In genomic region chrX:34903316-34903715, GRCh38 we compare ENCODE assay signal across 20 cellular contexts. TPM values are rescaled to one million over a fixed set of nuclear protein-coding genes. Genes with fewer than 3 reads are reported as not detected.
A peak's percentile ranks its signal among the peaks of the same experiment; 100 is the strongest.
DNase-seq lines count a peak whose midpoint lies in the region; ATAC-seq, FAIRE-seq and TF ChIP-seq lines count a peak whose summit lies in the region.
"Had no signal": no experiment of that assay in that cellular context is flagged by ENCODE, and none has a peak within 500 bp of the region (broad histone marks: within the 10 kb centered on the region; RNA-seq: fewer than 3 reads in every experiment).

No MANE protein-coding gene starts in this region.

- H4K91ac ChIP-seq in IMR-90 (ENCODE audit: insufficient read depth, low read depth, low read length), result no peak overlapping the region

- no peak overlapping the region for H3K18ac ChIP-seq in IMR-90 (ENCODE audit: low read depth, low read length)

- no peak overlapping the region for H2AK5ac ChIP-seq in IMR-90 (ENCODE audit: low read depth, low read length)

- peak overlapping the region; percentile 50 for H3K4me2 ChIP-seq in IMR-90 (ENCODE audit: low read depth, low read length)
- H3K4me2 ChIP-seq: A549 had no signal

- H3K9me1 ChIP-seq in IMR-90 (ENCODE audit: insufficient read depth, low read length), result no peaks in the 10 kb centered on the region

- CTCF ChIA-PET in IMR-90 (lab: Yijun Ruan, JAX), result no interaction called here
- CTCF ChIA-PET in Calu3 (lab: Charles Lee), result no interaction called here

- no peak overlapping the region for H3K4ac ChIP-seq in IMR-90 (ENCODE audit: low read depth, low read length)

- no peak overlapping the region for H3K56ac ChIP-seq in IMR-90 (ENCODE audit: extremely low read depth, insufficient read depth, low read length)

- peak; percentile 9 for DNase-seq in AG10803 (ENCODE audit: low read depth)
- peak; percentile 31 for DNase-seq in IMR-90
- DNase-seq in osteocyte (ENCODE audit: extremely low spot score, unreplicated experiment), result no peak
- no peak for DNase-seq in posterior vena cava (ENCODE audit: low spot score)
- DNase-seq in Calu3, result no peak
- DNase-seq in stimulated activated naive CD4-positive, alpha-beta T cell (lab: John Stamatoyannopoulos, UW), result no peak
- no peak for DNase-seq in heart right ventricle
- DNase-seq: DMS 273 treated with DMSO at 0.1 percent for 48 hours, NCI-H1417 treated with DMSO at 0.1 percent for 48 hours, NCI-H2029 treated with DMSO at 0.1 percent for 48 hours, NCI-H2171 treated with DMSO at 0.1 percent for 48 hours, NCI-H748 treated with DMSO at 0.1 percent for 48 hours had no signal

- H3K4me1 Mint-ChIP-seq in osteocyte (ENCODE audit: unreplicated experiment) (peaks cover 31% of the 10 kb centered on the region), Calu3 (ENCODE audit: low read depth, unreplicated experiment) (no peaks in the 10 kb centered on the region)

- H3K4me1 ChIP-seq in IMR-90 (ENCODE audit: control insufficient read depth, insufficient read depth, low read length), result no peaks in the 10 kb centered on the region
- no peaks in the 10 kb centered on the region for H3K4me1 ChIP-seq in heart right ventricle
- H3K4me1 ChIP-seq: A549 had no signal

- no peak overlapping the region for H2BK15ac ChIP-seq in IMR-90 (ENCODE audit: low read depth, low read length)

- H4K5ac ChIP-seq in IMR-90 (ENCODE audit: low read depth, low read length), result no peak overlapping the region

- no peaks in the 10 kb centered on the region for H3K36me3 ChIP-seq in IMR-90 (ENCODE audit: control insufficient read depth, insufficient read depth, low read length)
- H3K36me3 ChIP-seq in heart right ventricle, result no peaks in the 10 kb centered on the region

- H3K4me3 ChIP-seq in AG10803 (ENCODE audit: low read length) (no peak overlapping the region), IMR-90 (ENCODE audit: insufficient read depth, low read depth, low read length) (no peak overlapping the region), heart right ventricle (no peak overlapping the region)
- H3K4me3 ChIP-seq: A549 had no signal

- H3K9ac ChIP-seq in IMR-90 (ENCODE audit: low read depth, low read length), result no peak overlapping the region

- TF ChIP-seq CTCF in AG10803 (conservative IDR thresholded peaks at IDR 0.05; ENCODE audit: low read length) (no peak), IMR-90 (conservative IDR thresholded peaks at IDR 0.05; ENCODE audit: low read depth, low read length) (no peak), osteocyte (IDR thresholded peaks at IDR 0.05) (no peak), Calu3 (IDR thresholded peaks at IDR 0.05; ENCODE audit: unreplicated experiment) (no peak), heart right ventricle (IDR thresholded peaks at IDR 0.05) (no peak)

- H2AFZ ChIP-seq in IMR-90 (replicated peaks; ENCODE audit: low read length, poor library complexity), result no peak overlapping the region

- no peak overlapping the region for H3K14ac ChIP-seq in IMR-90 (replicated peaks; ENCODE audit: low read depth, low read length)

- no peak overlapping the region for H2BK5ac ChIP-seq in IMR-90 (ENCODE audit: low read depth, low read length, poor library complexity, severe bottlenecking)

- peak overlapping the region; percentile 75 for H3K27ac Mint-ChIP-seq in osteocyte (ENCODE audit: unreplicated experiment)
- H3K27ac Mint-ChIP-seq in Calu3 (ENCODE audit: unreplicated experiment), result no peak overlapping the region

- no peaks in the 10 kb centered on the region for H4K20me1 ChIP-seq in IMR-90 (ENCODE audit: insufficient read depth, low read length)

- no CpG with 5 or more reads among the region's 2 CpGs for WGBS in IMR-90 (ENCODE audit: extremely low coverage in 2 of 2, insufficient read length in 1 of 2), 2 experiments
- 80 to 84% methylated on average over 2 of the region's 2 CpGs for WGBS in heart right ventricle, 2 donors

- ATAC-seq in IMR-90 (ENCODE audit: low read depth) (peak; percentile 29), heart right ventricle (no peak)
- ATAC-seq: A549 had no signal

- no peaks in the 10 kb centered on the region for H3K27me3 Mint-ChIP-seq in osteocyte (ENCODE audit: unreplicated experiment)
- H3K27me3 Mint-ChIP-seq in Calu3 (ENCODE audit: unreplicated experiment), result no peaks in the 10 kb centered on the region

- peak; percentile 39 for FAIRE-seq in endometrium (lab: Jason Lieb, UNC)
- FAIRE-seq: GM19239, H54 had no signal

- intact Hi-C loops in IMR-90 (cut with micrococcal nuclease), result no loop called here
- intact Hi-C loops in posterior vena cava (cut with DNase I), result no loop called here
- intact Hi-C loops in Calu3 (cut with micrococcal nuclease; ENCODE audit: unreplicated experiment), result no loop called here
- intact Hi-C loops in heart right ventricle (cut with DNase I), result no loop called here

- peak overlapping the region; percentile 31 for H3K4me3 Mint-ChIP-seq in osteocyte (ENCODE audit: unreplicated experiment)
- H3K4me3 Mint-ChIP-seq in Calu3 (ENCODE audit: low read depth, unreplicated experiment), result no peak overlapping the region

- TF ChIP-seq POLR2A in IMR-90 (IDR thresholded peaks at IDR 0.05; ENCODE audit: low read depth, low read length), result no peak

- POLR2A ChIA-PET in IMR-90 (lab: Charles Lee; ENCODE audit: unreplicated experiment), result no interaction called here

- H3K27ac ChIP-seq in IMR-90 (ENCODE audit: insufficient read depth, low read length), result no peak overlapping the region
- H3K27ac ChIP-seq in heart right ventricle, result no peak overlapping the region
- H3K27ac ChIP-seq: A549, C4-2B, HL-60, RWPE1 had no signal

- H3K36me3 Mint-ChIP-seq in osteocyte (ENCODE audit: unreplicated experiment) (no peaks in the 10 kb centered on the region), Calu3 (ENCODE audit: insufficient read depth, unreplicated experiment) (no peaks in the 10 kb centered on the region)

- no peak overlapping the region for H3K23ac ChIP-seq in IMR-90 (ENCODE audit: low read depth, low read length)

- in situ Hi-C loops in IMR-90 (cut with MboI; ENCODE audit: low sequenced_read_pairs), result no loop called here

- H3K79me1 ChIP-seq in IMR-90 (ENCODE audit: low read depth in 1 of 2, low read length in 2 of 2), result no peaks in the 10 kb centered on the region

- no TSS peak for BruUV-seq in IMR-90 (replicated peaks; lab: Mats Ljungman, UMichigan)
- BruUV-seq in Calu3 (replicated peaks; lab: Mats Ljungman, UMichigan), result no TSS peak

- H4K8ac ChIP-seq in IMR-90 (ENCODE audit: low read depth in 2 of 2, low read length in 2 of 2), result no peak overlapping the region

- H3K9me3 ChIP-seq in IMR-90 (ENCODE audit: control insufficient read depth, insufficient read depth, low read length), result no peaks in the 10 kb centered on the region
- H3K9me3 ChIP-seq in heart right ventricle, result peaks cover 0 to 4% (median 0%) of the 10 kb centered on the region in 11 donors
- H3K9me3 ChIP-seq: A549 had no signal

- H2BK120ac ChIP-seq in IMR-90 (ENCODE audit: low read depth, low read length), result no peak overlapping the region

- no peak for TF ChIP-seq RAD21 in IMR-90 (IDR thresholded peaks at IDR 0.05; ENCODE audit: low read length)

- H3K9me3 Mint-ChIP-seq in osteocyte (ENCODE audit: unreplicated experiment), result peaks cover 10% of the 10 kb centered on the region
- peaks cover 3% of the 10 kb centered on the region for H3K9me3 Mint-ChIP-seq in Calu3 (ENCODE audit: low read depth, unreplicated experiment)

- no peak overlapping the region for H2BK20ac ChIP-seq in IMR-90 (ENCODE audit: low read depth, low read length)

- dilution Hi-C loops in IMR-90 (cut with HindIII; ENCODE audit: low sequenced_read_pairs, unreplicated experiment), result no loop called here

- H3K27me3 ChIP-seq in IMR-90 (ENCODE audit: control insufficient read depth, insufficient read depth, low read length) (no peaks in the 10 kb centered on the region), heart right ventricle (no peaks in the 10 kb centered on the region)

- H2AK9ac ChIP-seq in IMR-90 (replicated peaks; ENCODE audit: low read depth, low read length, poor library complexity), result no peak overlapping the region

TF ChIP-seq in IMR-90, 13 proteins besides CTCF, POLR2A, EP300 and RAD21 (continues in another document):
- no peak for TF ChIP-seq CEBPB (IDR thresholded peaks at IDR 0.05; ENCODE audit: low read depth, low read length)
- TF ChIP-seq MXI1 (IDR thresholded peaks at IDR 0.05; ENCODE audit: borderline replicate concordance, low read depth, low read length), result no peak
- no peak for TF ChIP-seq FOS (IDR thresholded peaks at IDR 0.05; ENCODE audit: low read depth, low read length)
- no peak for TF ChIP-seq NFE2L2 (IDR thresholded peaks at IDR 0.05; ENCODE audit: low read depth, low read length)
- no peak for TF ChIP-seq USF2 (IDR thresholded peaks at IDR 0.05; ENCODE audit: low read depth, low read length)
- TF ChIP-seq MAFK (IDR thresholded peaks at IDR 0.05; ENCODE audit: low read depth, low read length), result no peak
- TF ChIP-seq BHLHE40 (IDR thresholded peaks at IDR 0.05; ENCODE audit: low read depth, low read length), result no peak
- no peak for TF ChIP-seq SMC3 (IDR thresholded peaks at IDR 0.05; ENCODE audit: low read depth, low read length)
- TF ChIP-seq CHD1 (IDR thresholded peaks at IDR 0.05; ENCODE audit: low read depth, low read length), result no peak
- TF ChIP-seq RFX5 (IDR thresholded peaks at IDR 0.05; ENCODE audit: low read depth, low read length), result no peak
- no peak for TF ChIP-seq ELK1 (IDR thresholded peaks at IDR 0.05; ENCODE audit: borderline replicate concordance, low read depth, low read length)
- no peak for TF ChIP-seq RCOR1 (IDR thresholded peaks at IDR 0.05; ENCODE audit: insufficient replicate concordance, low read length)

RNA-seq across cellular contexts. Expression of gene FAM47B, which starts 39.3 kb away (rescaled TPM):
- not detected in 2 replicates for total RNA-seq in IMR-90 (2012; rRNA removed)
- polyA plus RNA-seq in IMR-90 (2012; rRNA removed), result not detected in 2 replicates
- polyA plus RNA-seq in IMR-90 (2012; cell fraction: cytosol; rRNA removed), result not detected in 2 replicates
- polyA plus RNA-seq in IMR-90 (2012; cell fraction: nucleus; rRNA removed; ENCODE audit: low replicate concordance), result not detected in 2 replicates
- not detected in 2 replicates for total RNA-seq in osteocyte
- total RNA-seq in posterior vena cava, result not detected
- total RNA-seq in Calu3 (2022), result not detected in 2 replicates
- total RNA-seq in heart right ventricle, result not detected
- polyA plus RNA-seq in heart right ventricle, result not detected
- total RNA-seq: NCI-H460 had no signal
- polyA plus RNA-seq: A549 had no signal

Comparison
In these comparisons a context has a peak if more than half of its experiments do, and no peak if none do; other contexts are left out.
1. DNase-seq: peak in AG10803 (single experiment) and IMR-90 (single experiment); none in osteocyte (single experiment), posterior vena cava (single experiment), Calu3 (single experiment), stimulated activated naive CD4-positive, alpha-beta T cell (0 of 6) and heart right ventricle (0 of 2).